ENCODE assay signal across 20 cellular contexts in the genomic region with DNA sequence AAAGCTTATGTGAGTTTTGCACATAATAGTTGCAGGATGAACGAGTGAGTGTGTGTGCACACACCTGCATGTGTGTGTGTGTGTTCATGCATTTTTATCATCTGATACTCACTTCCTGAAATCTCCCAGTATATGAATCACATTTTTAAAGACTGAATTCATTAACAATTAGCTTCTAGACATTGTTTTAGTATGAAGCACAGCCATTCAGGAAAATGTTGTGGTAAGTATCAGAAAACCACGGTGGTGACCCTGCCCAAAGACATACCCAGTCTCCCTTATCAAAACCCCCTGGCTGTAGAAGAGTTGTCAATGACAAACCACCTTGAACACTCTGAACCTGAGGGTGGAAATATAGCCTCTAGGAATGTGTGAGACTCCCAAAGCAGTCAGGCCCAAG.
DNase-seq lines count a peak whose midpoint lies in the region; ATAC-seq and TF ChIP-seq lines count a peak whose summit lies in the region.
"Had no signal": no experiment of that assay in that cellular context is flagged by ENCODE, and none has a peak within 500 bp of the region (broad histone marks: within the 10 kb centered on the region; RNA-seq: fewer than 3 reads in every experiment).

No MANE protein-coding gene starts in this region.

- DNase-seq in EL, result peak; percentile 62
- DNase-seq in PC-3, result peak; percentile 65
- DNase-seq in epithelial cell of prostate (ENCODE audit: low read depth, low spot score), result peak; percentile 29
- peak; percentile 90 for DNase-seq in renal cortical epithelial cell (ENCODE audit: low read depth)
- DNase-seq in activated CD4-positive, alpha-beta T cell treated with anti-CD3 and anti-CD28 coated beads, Interleukin-2, amount 50 U/mL, for 1 hour, result no peak
- DNase-seq: activated CD4-positive, alpha-beta T cell treated with anti-CD3 and anti-CD28 coated beads, Interleukin-2, amount 50 U/mL, for 4 hours; amniotic stem cell; cerebellar nuclear complex; DMS 273 treated with DMSO at 0.1 percent for 48 hours; Karpas-422; naive thymus-derived CD8-positive, alpha-beta T cell; NCI-H1105; posterior cingulate gyrus; SIG-M5; T-helper 17 cell; transverse colon had no signal

- H3F3A ChIP-seq in PC-3 (ENCODE audit: low read length, unreplicated experiment), result no peaks in the 10 kb centered on the region

- no TSS peak for BruUV-seq in PC-3 (replicated peaks; lab: Mats Ljungman, UMichigan)

- H3K9ac ChIP-seq in PC-3 (ENCODE audit: low read length), result no peak overlapping the region

- H3K36me3 ChIP-seq in PC-3 (ENCODE audit: low read depth, low read length), result no peaks in the 10 kb centered on the region
- H3K36me3 ChIP-seq: transverse colon had no signal

- H2AFZ ChIP-seq in PC-3 (ENCODE audit: low read length), result no peak overlapping the region

- ATAC-seq in PC-3 (peak; percentile 79), GM21825 (IDR thresholded peaks at IDR 0.05; ENCODE audit: unreplicated experiment) (no peak), GM21529 (IDR thresholded peaks at IDR 0.05; ENCODE audit: unreplicated experiment) (no peak)
- ATAC-seq: naive thymus-derived CD8-positive, alpha-beta T cell; T-helper 17 cell had no signal

- H4K20me1 ChIP-seq in PC-3 (ENCODE audit: low read length), result no peaks in the 10 kb centered on the region

- POLR2A ChIA-PET in PC-3 (lab: Charles Lee; ENCODE audit: unreplicated experiment), result no interaction called here

- H3K4me3 ChIP-seq in PC-3 (ENCODE audit: low read length), result no peak overlapping the region
- H3K4me3 ChIP-seq: transverse colon had no signal

- CTCF ChIA-PET in PC-3 (lab: Charles Lee), result interaction anchor here (0.6 kb wide), 1 partner anchor 87 kb away, joined by 4 read pairs; no protein-coding TSS in a partner anchor

- no peaks in the 10 kb centered on the region for H3K27me3 ChIP-seq in PC-3 (ENCODE audit: low read length)
- H3K27me3 ChIP-seq: transverse colon had no signal

- intact Hi-C loops in PC-3 (cut with micrococcal nuclease), result no loop called here

- no peak for TF ChIP-seq CTCF in PC-3 (conservative IDR thresholded peaks at IDR 0.05; ENCODE audit: low read depth, low read length)

- 0 out of 2 replicates have a peak overlapping the region, but pooled peaks have one; percentile 6 for H3K27ac ChIP-seq in PC-3 (ENCODE audit: low read length)
- H3K27ac ChIP-seq in epithelial cell of prostate, result peak overlapping the region; percentile 59
- H3K27ac ChIP-seq: C4-2B, transverse colon, VCaP had no signal

- no peaks in the 10 kb centered on the region for H3K9me3 ChIP-seq in PC-3 (ENCODE audit: low read length)
- H3K9me3 ChIP-seq: transverse colon had no signal

- no peaks in the 10 kb centered on the region for H3K9me2 ChIP-seq in PC-3 (replicated peaks; ENCODE audit: low read length)

- H3K4me2 ChIP-seq in PC-3 (ENCODE audit: low read length), result no peak overlapping the region

- H3K4me1 ChIP-seq in PC-3 (ENCODE audit: insufficient read depth, low read length), result peaks cover 13% of the 10 kb centered on the region; the same call in 1 of the 2 replicates
- H3K4me1 ChIP-seq: transverse colon had no signal

- H3K79me2 ChIP-seq in PC-3 (ENCODE audit: low read length), result no peaks in the 10 kb centered on the region
